ENCODE assay signal across 1 cellular context in genomic region chr10:4283841-4284610, GRCh38.
TF ChIP-seq lines count a peak whose summit lies in the region.

No MANE protein-coding gene starts in this region.

TF ChIP-seq in SK-N-SH, 30 proteins besides CTCF, POLR2A, EP300 and RAD21 (continued from another document):
- TF ChIP-seq, protein P1, sequence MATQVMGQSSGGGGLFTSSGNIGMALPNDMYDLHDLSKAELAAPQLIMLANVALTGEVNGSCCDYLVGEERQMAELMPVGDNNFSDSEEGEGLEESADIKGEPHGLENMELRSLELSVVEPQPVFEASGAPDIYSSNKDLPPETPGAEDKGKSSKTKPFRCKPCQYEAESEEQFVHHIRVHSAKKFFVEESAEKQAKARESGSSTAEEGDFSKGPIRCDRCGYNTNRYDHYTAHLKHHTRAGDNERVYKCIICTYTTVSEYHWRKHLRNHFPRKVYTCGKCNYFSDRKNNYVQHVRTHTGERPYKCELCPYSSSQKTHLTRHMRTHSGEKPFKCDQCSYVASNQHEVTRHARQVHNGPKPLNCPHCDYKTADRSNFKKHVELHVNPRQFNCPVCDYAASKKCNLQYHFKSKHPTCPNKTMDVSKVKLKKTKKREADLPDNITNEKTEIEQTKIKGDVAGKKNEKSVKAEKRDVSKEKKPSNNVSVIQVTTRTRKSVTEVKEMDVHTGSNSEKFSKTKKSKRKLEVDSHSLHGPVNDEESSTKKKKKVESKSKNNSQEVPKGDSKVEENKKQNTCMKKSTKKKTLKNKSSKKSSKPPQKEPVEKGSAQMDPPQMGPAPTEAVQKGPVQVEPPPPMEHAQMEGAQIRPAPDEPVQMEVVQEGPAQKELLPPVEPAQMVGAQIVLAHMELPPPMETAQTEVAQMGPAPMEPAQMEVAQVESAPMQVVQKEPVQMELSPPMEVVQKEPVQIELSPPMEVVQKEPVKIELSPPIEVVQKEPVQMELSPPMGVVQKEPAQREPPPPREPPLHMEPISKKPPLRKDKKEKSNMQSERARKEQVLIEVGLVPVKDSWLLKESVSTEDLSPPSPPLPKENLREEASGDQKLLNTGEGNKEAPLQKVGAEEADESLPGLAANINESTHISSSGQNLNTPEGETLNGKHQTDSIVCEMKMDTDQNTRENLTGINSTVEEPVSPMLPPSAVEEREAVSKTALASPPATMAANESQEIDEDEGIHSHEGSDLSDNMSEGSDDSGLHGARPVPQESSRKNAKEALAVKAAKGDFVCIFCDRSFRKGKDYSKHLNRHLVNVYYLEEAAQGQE (IDR thresholded peaks at IDR 0.05; ENCODE audit: low read depth, low read length): no peak
- TF ChIP-seq TAF1 (IDR thresholded peaks at IDR 0.05; ENCODE audit: borderline replicate concordance, low read depth, low read length) (no peak), FOXM1 (IDR thresholded peaks at IDR 0.05; ENCODE audit: low read depth) (no peak), SMC3 (IDR thresholded peaks at IDR 0.05; ENCODE audit: low read depth, low read length) (no peak), FOXJ3 (CRISPR knock-in tag; IDR thresholded peaks at IDR 0.05) (no peak), JUND (IDR thresholded peaks at IDR 0.05) (no peak), FOSL2 (IDR thresholded peaks at IDR 0.05; ENCODE audit: borderline replicate concordance, low read depth) (no peak), EZH2phosphoT487 (IDR thresholded peaks at IDR 0.05; ENCODE audit: borderline replicate concordance, low read depth) (no peak), GABPA (IDR thresholded peaks at IDR 0.05; ENCODE audit: low read depth) (no peak), RXRA (IDR thresholded peaks at IDR 0.05; ENCODE audit: borderline replicate concordance, low read depth) (no peak), ZBTB33 (IDR thresholded peaks at IDR 0.05; ENCODE audit: borderline replicate concordance, low read depth) (no peak)
